Comparison of ENCODE assay signal across 1 cellular context in genomic region chr5:143019157-143019556, GRCh38.
TF ChIP-seq lines count a peak whose summit lies in the region.

No MANE protein-coding gene starts in this region.

TF ChIP-seq in GM23338, 12 proteins besides CTCF, POLR2A, EP300 and RAD21 (continued from another document):
- TF ChIP-seq STAT1 (IDR thresholded peaks at IDR 0.05; ENCODE audit: unreplicated experiment) (no peak), EZH2phosphoT487 (IDR thresholded peaks at IDR 0.05; ENCODE audit: unreplicated experiment) (no peak), REST (IDR thresholded peaks at IDR 0.05; ENCODE audit: unreplicated experiment) (no peak), ZNF331 (CRISPR knock-in tag; IDR thresholded peaks at IDR 0.05; ENCODE audit: low read depth) (no peak), EZH2 (IDR thresholded peaks at IDR 0.05; ENCODE audit: low read depth, unreplicated experiment) (no peak), NANOG (IDR thresholded peaks at IDR 0.05; ENCODE audit: borderline replicate concordance) (no peak)
- TF ChIP-seq, protein P1, sequence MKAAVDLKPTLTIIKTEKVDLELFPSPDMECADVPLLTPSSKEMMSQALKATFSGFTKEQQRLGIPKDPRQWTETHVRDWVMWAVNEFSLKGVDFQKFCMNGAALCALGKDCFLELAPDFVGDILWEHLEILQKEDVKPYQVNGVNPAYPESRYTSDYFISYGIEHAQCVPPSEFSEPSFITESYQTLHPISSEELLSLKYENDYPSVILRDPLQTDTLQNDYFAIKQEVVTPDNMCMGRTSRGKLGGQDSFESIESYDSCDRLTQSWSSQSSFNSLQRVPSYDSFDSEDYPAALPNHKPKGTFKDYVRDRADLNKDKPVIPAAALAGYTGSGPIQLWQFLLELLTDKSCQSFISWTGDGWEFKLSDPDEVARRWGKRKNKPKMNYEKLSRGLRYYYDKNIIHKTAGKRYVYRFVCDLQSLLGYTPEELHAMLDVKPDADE (IDR thresholded peaks at IDR 0.05) = no peak
